Comparison of ENCODE assay signal across 33 cellular contexts in genomic region chrX:7194606-7195005, GRCh38.
"Had no signal": no experiment of that assay in that cellular context is flagged by ENCODE, and none has a peak within 500 bp of the region (broad histone marks: within the 10 kb centered on the region; RNA-seq: fewer than 3 reads in every experiment).

No MANE protein-coding gene starts in this region.

- H3K36me3 ChIP-seq: adrenal gland, ascending aorta, brain microvascular endothelial cell, breast epithelium, cardiac muscle cell had no signal

- ATAC-seq: activated naive CD4-positive, alpha-beta T cell treated with anti-CD3 and anti-CD28 coated beads, Interleukin-2, amount 50 U/mL, for 72 hours; activated naive CD8-positive, alpha-beta T cell treated with anti-CD3 and anti-CD28 coated beads, Interleukin-2, amount 50 U/mL, for 24 hours; activated T-cell treated with anti-CD3 and anti-CD28 coated beads, Interleukin-2, amount 50 U/mL, for 4 hours; activated T-cell treated with anti-CD3 and anti-CD28 coated beads, Interleukin-2, amount 50 U/mL, for 72 hours; activated T-helper 17 cell treated with anti-CD3 and anti-CD28 coated beads, Interleukin-2, amount 50 U/mL, for 72 hours; body of pancreas had no signal

- H3K4me3 ChIP-seq: adrenal gland, ascending aorta, body of pancreas, breast epithelium, cardiac muscle cell had no signal

- H3K9me3 ChIP-seq: adrenal gland, ascending aorta, body of pancreas, breast epithelium had no signal

- H3K4me1 ChIP-seq: adrenal gland, ascending aorta, body of pancreas, breast epithelium had no signal

- H3K27ac ChIP-seq: adrenal gland, ascending aorta, body of pancreas, brain microvascular endothelial cell, breast epithelium, cardiac muscle cell had no signal

- DNase-seq: activated effector memory CD4-positive, alpha-beta T cell treated with anti-CD3 and anti-CD28 coated beads, Interleukin-2, amount 50 U/mL, for 16 hours; activated effector memory CD4-positive, alpha-beta T cell treated with Interleukin-2 at 50 U/mL for 16 hours; activated gamma-delta T cell; activated gamma-delta T cell treated with Interleukin-2 at 50 U/mL for 16 hours; activated naive CD4-positive, alpha-beta T cell; activated naive CD4-positive, alpha-beta T cell treated with anti-CD3 and anti-CD28 coated beads for 36 hours; activated naive CD4-positive, alpha-beta T cell treated with anti-CD3 and anti-CD28 coated beads, Interleukin-2, amount 10 ng/mL, durations not matched to agents 7 days and 5 days; activated naive CD4-positive, alpha-beta T cell treated with anti-CD3 and anti-CD28 coated beads, Interleukin-2, amount 50 U/mL, for 16 hours; activated naive CD4-positive, alpha-beta T cell treated with Interleukin-2 at 50 U/mL for 16 hours; activated naive CD8-positive, alpha-beta T cell treated with anti-CD3 and anti-CD28 coated beads for 36 hours; activated naive CD8-positive, alpha-beta T cell treated with anti-CD3 and anti-CD28 coated beads, Interleukin-2, amount 10 ng/mL, durations not matched to agents 7 days and 5 days; activated naive CD8-positive, alpha-beta T cell treated with anti-CD3 and anti-CD28 coated beads, Interleukin-2, amount 50 U/mL, for 24 hours; activated T-cell treated with anti-CD3 and anti-CD28 coated beads, Interleukin-2, amount 50 U/mL, for 24 hours; activated T-cell treated with anti-CD3 and anti-CD28 coated beads, Interleukin-2, amount 50 U/mL, for 4 hours; activated T-cell treated with anti-CD3 and anti-CD28 coated beads, Interleukin-2, amount 50 U/mL, for 48 hours; activated T-cell treated with anti-CD3 and anti-CD28 coated beads, Interleukin-2, amount 50 U/mL, for 72 hours; adrenal gland; amniotic stem cell; amygdala; anterior cingulate cortex; aorta; body of pancreas; brain microvascular endothelial cell; caudate nucleus; central memory CD4-positive, alpha-beta T cell; cerebellar nuclear complex had no signal

- FAIRE-seq: astrocyte, bronchial epithelial cell had no signal

- H3K27me3 ChIP-seq: adrenal gland, ascending aorta, body of pancreas, brain microvascular endothelial cell, breast epithelium, cardiac muscle cell had no signal
